8 cellular contexts compared by ENCODE assay signal in genomic region chr3:197750396-197750831, GRCh38. TPM values are rescaled to one million over a fixed set of nuclear protein-coding genes. Genes with fewer than 3 reads are reported as not detected.
DNase-seq lines count a peak whose midpoint lies in the region; ATAC-seq and TF ChIP-seq lines count a peak whose summit lies in the region.

No MANE protein-coding gene starts in this region.

- H3K4me1 Mint-ChIP-seq in endothelial cell (ENCODE audit: unreplicated experiment) = peaks cover 14% of the 10 kb centered on the region

- H3K36me3 Mint-ChIP-seq in endothelial cell (ENCODE audit: low read depth, unreplicated experiment) = peaks cover 9% of the 10 kb centered on the region

- DNase-seq in SKM-1 treated with dmso at 0.1 percent for 144 hours (lab: John Stamatoyannopoulos, UW; ENCODE audit: unreplicated experiment) (peak; percentile 28), SKM-1 (lab: John Stamatoyannopoulos, UW; ENCODE audit: unreplicated experiment) (no peak), NCI-H774 (lab: John Stamatoyannopoulos, UW) (peak; percentile 33), endothelial cell (ENCODE audit: low spot score) (peak; percentile 70), mesenteric fat pad (ENCODE audit: low spot score) (peak; percentile 91)
- DNase-seq in activated CD8-positive, alpha-beta memory T cell treated with anti-CD3 and anti-CD28 coated beads, Interleukin-2, amount 50 U/mL, for 4 hours = peak; percentile 48
- DNase-seq in stimulated activated CD8-positive, alpha-beta memory T cell treated with anti-CD3 and anti-CD28 coated beads, Interleukin-2, amount 100 ng/mL, for 1 hour (ENCODE audit: low read depth in 2 of 2) = peak; percentile 27 to 29

- H3K9me3 Mint-ChIP-seq in endothelial cell (ENCODE audit: unreplicated experiment) = no peaks in the 10 kb centered on the region

- H3K4me3 Mint-ChIP-seq in endothelial cell (ENCODE audit: unreplicated experiment) = peak overlapping the region; percentile 98

- ATAC-seq in HG03025 (IDR thresholded peaks at IDR 0.05; ENCODE audit: low FRiP score, unreplicated experiment) = peak; percentile 37

- H3K27me3 Mint-ChIP-seq in endothelial cell (ENCODE audit: unreplicated experiment) = no peaks in the 10 kb centered on the region

- no peak for TF ChIP-seq CTCF in endothelial cell (IDR thresholded peaks at IDR 0.05; ENCODE audit: unreplicated experiment)

- peak overlapping the region; percentile 70 for H3K27ac Mint-ChIP-seq in endothelial cell (ENCODE audit: unreplicated experiment)

RNA-seq across cellular contexts. Expression of gene FYTTD1, which starts 0.7 kb away (rescaled TPM):
- 65.3 TPM for total RNA-seq in endothelial cell (ENCODE audit: unreplicated experiment)
- total RNA-seq in mesenteric fat pad = 66.3 TPM

RNA-seq across cellular contexts. Expression of gene RUBCN, which starts 13.7 kb away (rescaled TPM):
- total RNA-seq in endothelial cell (ENCODE audit: unreplicated experiment) (35.0 TPM), mesenteric fat pad (24.3 TPM)

RNA-seq across cellular contexts. Expression of gene LRCH3, which starts 40.6 kb away (rescaled TPM):
- 62.2 TPM for total RNA-seq in endothelial cell (ENCODE audit: unreplicated experiment)
- 48.0 TPM for total RNA-seq in mesenteric fat pad
